ENCODE assay signal across 1 cellular context in genomic region chr10:112750427-112751167, GRCh38.
TF ChIP-seq lines count a peak whose summit lies in the region.

No MANE protein-coding gene starts in this region.

TF ChIP-seq in WTC11, 78 proteins besides CTCF, POLR2A, EP300 and RAD21 (continued from another document):
- no peak for TF ChIP-seq MYBL2 (CRISPR knock-in tag; IDR thresholded peaks at IDR 0.05)
- TF ChIP-seq ZBTB43 (CRISPR knock-in tag; IDR thresholded peaks at IDR 0.05): no peak
- no peak for TF ChIP-seq FOXP1 (CRISPR knock-in tag; IDR thresholded peaks at IDR 0.05; ENCODE audit: borderline replicate concordance)
- TF ChIP-seq CDX4 (CRISPR knock-in tag; IDR thresholded peaks at IDR 0.05; ENCODE audit: borderline replicate concordance): no peak
- TF ChIP-seq ZNF219 (CRISPR knock-in tag; IDR thresholded peaks at IDR 0.05; ENCODE audit: borderline replicate concordance): no peak
- TF ChIP-seq ZNF416 (CRISPR knock-in tag; IDR thresholded peaks at IDR 0.05): no peak
TF ChIP-seq in WTC11: peak in this region for 0.
